ENCODE assay signal across 11 cellular contexts in genomic region chr4:152785639-152786517, GRCh38. TPM values are rescaled to one million over a fixed set of nuclear protein-coding genes. Genes with fewer than 3 reads are reported as not detected.
DNase-seq lines count a peak whose midpoint lies in the region; ATAC-seq and TF ChIP-seq lines count a peak whose summit lies in the region.
"Had no signal": no experiment of that assay in that cellular context is flagged by ENCODE, and none has a peak within 500 bp of the region (broad histone marks: within the 10 kb centered on the region; RNA-seq: fewer than 3 reads in every experiment).

No MANE protein-coding gene starts in this region.

- H3K4me3 Mint-ChIP-seq in CD14-positive monocyte, result peak overlapping the region in 1 of 2 donors; percentile 36
- no peak overlapping the region for H3K4me3 Mint-ChIP-seq in MCF 10A (ENCODE audit: unreplicated experiment)

- no peak for DNase-seq in CD14-positive monocyte (ENCODE audit: low spot score)
- DNase-seq in foreskin fibroblast, result peak in 1 of 2 donors; percentile 58
- no peak for DNase-seq in MCF 10A (ENCODE audit: unreplicated experiment)
- no peak for DNase-seq in HCEC 1CT
- DNase-seq in SKM-1 (lab: John Stamatoyannopoulos, UW; ENCODE audit: unreplicated experiment), result no peak
- no peak for DNase-seq in AML-193 (lab: John Stamatoyannopoulos, UW)
- DNase-seq: activated CD8-positive, alpha-beta memory T cell treated with anti-CD3 and anti-CD28 coated beads for 24 hours; hypothalamus; NK-92 treated with Interleukin-12 subunit alpha and Interleukin-12 subunit beta, amount 100 ng/mL, for 24 hours had no signal

- BruUV-seq in MCF 10A (replicated peaks; lab: Mats Ljungman, UMichigan), result no TSS peak

- H3K27ac Mint-ChIP-seq in CD14-positive monocyte, result peak overlapping the region; percentile 31 to 73 (median 66)
- no peak overlapping the region for H3K27ac Mint-ChIP-seq in MCF 10A (ENCODE audit: low read depth, unreplicated experiment)

- POLR2A ChIA-PET in MCF 10A (lab: Yijun Ruan, JAX), result interaction anchor here (1.4 kb wide), 1 partner anchor 8 kb away, joined by 4 read pairs; no protein-coding TSS in a partner anchor

- peak; percentile 69 for ATAC-seq in GM18511 (IDR thresholded peaks at IDR 0.05; ENCODE audit: unreplicated experiment)
- peak; percentile 35; the same call in 2 of the 3 replicates for ATAC-seq in SK-N-SH treated with all-trans-retinoic acid at 6 μM for 48 hours

- peak overlapping the region; percentile 17 to 37 for H3K4me3 ChIP-seq in foreskin fibroblast (ENCODE audit: low read depth in 1 of 2, low read length in 2 of 2)

- CTCF ChIA-PET in MCF 10A (lab: Yijun Ruan, JAX), result no interaction called here

- H3K36me3 Mint-ChIP-seq in CD14-positive monocyte (peaks cover 18 to 27% of the 10 kb centered on the region in 2 donors), MCF 10A (ENCODE audit: insufficient read depth, unreplicated experiment) (peaks cover 5% of the 10 kb centered on the region)

- H3K9me3 Mint-ChIP-seq in CD14-positive monocyte (peaks cover 0 to 1% (median 0%) of the 10 kb centered on the region in 7 donors), MCF 10A (ENCODE audit: unreplicated experiment) (no peaks in the 10 kb centered on the region)

- H3K27me3 Mint-ChIP-seq in CD14-positive monocyte (ENCODE audit: low read depth in 3 of 3) (peaks cover 0 to 2% (median 0%) of the 10 kb centered on the region in 3 donors), MCF 10A (ENCODE audit: insufficient read depth, unreplicated experiment) (no peaks in the 10 kb centered on the region)

- TF ChIP-seq CTCF in CD14-positive monocyte (IDR thresholded peaks at IDR 0.05) (no peak), foreskin fibroblast (IDR thresholded peaks at IDR 0.05; ENCODE audit: low read depth, low read length) (no peak), MCF 10A (IDR thresholded peaks at IDR 0.05; ENCODE audit: unreplicated experiment) (no peak)

- H3K4me1 Mint-ChIP-seq in CD14-positive monocyte, result peaks cover 48% of the 10 kb centered on the region
- peaks cover 14% of the 10 kb centered on the region for H3K4me1 Mint-ChIP-seq in MCF 10A (ENCODE audit: insufficient read depth, unreplicated experiment)

- intact Hi-C loops in CD14-positive monocyte (cut with micrococcal nuclease), result loop anchor here (10.0 kb wide), 2 partner anchors 251 to 1691 kb away; partner anchors contain the start of genes FBXW7 (in 1 of the 2) and RPS3A (in 1 of the 2)
- intact Hi-C loops in MCF 10A (cut with micrococcal nuclease), result no loop called here

TF ChIP-seq in SK-N-SH treated with all-trans-retinoic acid at 6 μM for 48 hours, 23 proteins besides CTCF, POLR2A, EP300 and RAD21:
- TF ChIP-seq OSR1 (CRISPR knock-in tag; IDR thresholded peaks at IDR 0.05), result no peak
- no peak for TF ChIP-seq CREB5 (CRISPR knock-in tag; IDR thresholded peaks at IDR 0.05; ENCODE audit: low read depth)

RNA-seq across cellular contexts. Expression of gene ARFIP1, which starts 6.1 kb away (rescaled TPM):
- polyA plus RNA-seq in CD14-positive monocyte, result 10 to 100 TPM; 27.2 to 28.4 TPM
- total RNA-seq in MCF 10A (2022), result 26.7 and 35.5 TPM in 2 replicates

RNA-seq across cellular contexts. Expression of gene TIGD4, which starts 6.3 kb away (rescaled TPM):
- polyA plus RNA-seq in CD14-positive monocyte, result under 1 TPM; 0.07 to 0.08 TPM
- total RNA-seq in MCF 10A (2022), result 0.12 and 0.32 TPM in 2 replicates
